Comparison of ENCODE assay signal across 17 cellular contexts in genomic region chr6:158737082-158737709, GRCh38.
DNase-seq lines count a peak whose midpoint lies in the region; ATAC-seq, FAIRE-seq and TF ChIP-seq lines count a peak whose summit lies in the region.
"Had no signal": no experiment of that assay in that cellular context is flagged by ENCODE, and none has a peak within 500 bp of the region (broad histone marks: within the 10 kb centered on the region; RNA-seq: fewer than 3 reads in every experiment).

No MANE protein-coding gene starts in this region.

- CTCF ChIA-PET in activated naive CD4-positive, alpha-beta T cell treated with anti-CD3 and anti-CD28 coated beads for 36 hours (lab: Charles Lee), result interaction anchor here (1.9 kb wide), 1 partner anchor 10 kb away, joined by 5 read pairs; no protein-coding TSS in a partner anchor

- H3K9ac ChIP-seq in keratinocyte (ENCODE audit: control insufficient read depth, extremely low read depth, insufficient read depth, low read length), result no peak overlapping the region

- no peak overlapping the region for H3K4me3 Mint-ChIP-seq in activated naive CD4-positive, alpha-beta T cell treated with anti-CD3 and anti-CD28 coated beads for 36 hours
- no peak overlapping the region for H3K4me3 Mint-ChIP-seq in GM23338
- H3K4me3 Mint-ChIP-seq: CD4-positive, CD25-positive, alpha-beta regulatory T cell; IgD-negative memory B cell had no signal

- H3K4me2 ChIP-seq in GM23338, result no peak overlapping the region
- peak overlapping the region; percentile 49 for H3K4me2 ChIP-seq in keratinocyte (ENCODE audit: control insufficient read depth, extremely low read depth, insufficient read depth, low read depth, low read length)

- TF ChIP-seq CTCF in GM23338 (conservative IDR thresholded peaks at IDR 0.05; ENCODE audit: low read depth in 2 of 2), result no peak
- no peak for TF ChIP-seq CTCF in adrenal gland (IDR thresholded peaks at IDR 0.05)
- no peak for TF ChIP-seq CTCF in keratinocyte (optimal IDR thresholded peaks at IDR 0.05 in 1 of 3, IDR thresholded peaks at IDR 0.05 in 1 of 3, conservative IDR thresholded peaks at IDR 0.05 in 1 of 3; ENCODE audit: extremely low read depth in 1 of 3, insufficient read depth in 2 of 3, low read length in 3 of 3)

- H2AFZ ChIP-seq in GM23338, result 0 out of 2 replicates have a peak overlapping the region, but pooled peaks have one; percentile 84
- peak overlapping the region; percentile 62 for H2AFZ ChIP-seq in keratinocyte (ENCODE audit: control insufficient read depth, low read length)

- no peaks in the 10 kb centered on the region for H3K9me2 ChIP-seq in GM23338 (ENCODE audit: insufficient read depth)

- WGBS in adrenal gland, 4 donors, result 33 to 50% (median 47%) methylated on average over 3 of the region's 3 CpGs

- no peak overlapping the region for H3K4me3 ChIP-seq in GM23338
- H3K4me3 ChIP-seq in adrenal gland, result no peak overlapping the region
- no peak overlapping the region for H3K4me3 ChIP-seq in keratinocyte (ENCODE audit: control insufficient read depth in 2 of 3, extremely low read depth in 1 of 3, insufficient read depth in 2 of 3, low read depth in 1 of 3, low read length in 3 of 3)
- H3K4me3 ChIP-seq: GM12878 had no signal

- peaks cover 12% of the 10 kb centered on the region for H3K4me1 Mint-ChIP-seq in activated naive CD4-positive, alpha-beta T cell treated with anti-CD3 and anti-CD28 coated beads for 36 hours (ENCODE audit: low read depth)
- H3K4me1 Mint-ChIP-seq in GM23338, result no peaks in the 10 kb centered on the region

- no peak for TF ChIP-seq POLR2A in adrenal gland (IDR thresholded peaks at IDR 0.05)

- no peak overlapping the region for H3K27ac ChIP-seq in GM23338 (ENCODE audit: low read depth)
- H3K27ac ChIP-seq in adrenal gland, result peak overlapping the region; percentile 37 to 93 (median 76)
- H3K27ac ChIP-seq in keratinocyte (ENCODE audit: control insufficient read depth, insufficient read depth, low read length), result peak overlapping the region; percentile 49

- intact Hi-C loops in activated naive CD4-positive, alpha-beta T cell treated with anti-CD3 and anti-CD28 coated beads for 36 hours (cut with micrococcal nuclease), result no loop called here
- intact Hi-C loops in adrenal gland (cut with DNase I), result no loop called here

- no peak for DNase-seq in activated naive CD4-positive, alpha-beta T cell treated with anti-CD3 and anti-CD28 coated beads for 36 hours
- no peak for DNase-seq in activated naive CD4-positive, alpha-beta T cell treated with anti-CD3 and anti-CD28 coated beads, Interleukin-2, amount 50 U/mL, for 72 hours (ENCODE audit: low spot score in 2 of 2)
- DNase-seq in GM23338 (ENCODE audit: low spot score) (no peak), adrenal gland (peak in 5 of 7 donors; percentile 44 to 59 (median 48)), keratinocyte (ENCODE audit: low read depth, low spot score) (no peak), NCI-H748 (lab: John Stamatoyannopoulos, UW; ENCODE audit: unreplicated experiment) (no peak), NCI-H146 (lab: John Stamatoyannopoulos, UW) (no peak), NCI-H1417 (lab: John Stamatoyannopoulos, UW) (no peak)
- DNase-seq: AML-193; CD4-positive, CD25-positive, alpha-beta regulatory T cell; DMS79; NCI-H1092 treated with DMSO at 0.1 percent for 48 hours; NCI-H187 treated with DMSO at 0.1 percent for 48 hours; NCI-H446; SHP77 treated with DMSO at 0.1 percent for 48 hours had no signal

- H3K79me2 ChIP-seq in GM23338 (replicated peaks; ENCODE audit: insufficient read depth), result no peaks in the 10 kb centered on the region
- no peaks in the 10 kb centered on the region for H3K79me2 ChIP-seq in keratinocyte (ENCODE audit: control insufficient read depth, insufficient read depth, low read length)

- H3K36me3 Mint-ChIP-seq in activated naive CD4-positive, alpha-beta T cell treated with anti-CD3 and anti-CD28 coated beads for 36 hours (ENCODE audit: low read depth), result peaks cover 72% of the 10 kb centered on the region
- peaks cover 46 to 68% of the 10 kb centered on the region in 2 donors for H3K36me3 Mint-ChIP-seq in activated naive CD4-positive, alpha-beta T cell treated with anti-CD3 and anti-CD28 coated beads, Interleukin-2, amount 50 U/mL, for 72 hours
- peaks cover 6% of the 10 kb centered on the region; the same call in 2 of the 3 replicates for H3K36me3 Mint-ChIP-seq in GM23338 (ENCODE audit: low read depth)

- H4K20me1 ChIP-seq in GM23338 (replicated peaks; ENCODE audit: insufficient read depth), result no peaks in the 10 kb centered on the region
- no peaks in the 10 kb centered on the region for H4K20me1 ChIP-seq in keratinocyte (ENCODE audit: control insufficient read depth, extremely low read depth, insufficient read depth, low read length)

- no peaks in the 10 kb centered on the region for H3K9me1 ChIP-seq in keratinocyte (ENCODE audit: control insufficient read depth, extremely low read depth, insufficient read depth, low read length)

- dilution Hi-C loops in keratinocyte (cut with MboI; ENCODE audit: extremely low pct_ligation_motif_present, low sequenced_read_pairs), result no loop called here

- H3K27me3 ChIP-seq in GM23338 (ENCODE audit: insufficient read depth) (no peaks in the 10 kb centered on the region), adrenal gland (no peaks in the 10 kb centered on the region), keratinocyte (ENCODE audit: control insufficient read depth, extremely low read depth, insufficient read depth, low read length) (no peaks in the 10 kb centered on the region)

- H3K9me3 ChIP-seq in adrenal gland (replicated peaks in 1 of 3) (no peaks in the 10 kb centered on the region), keratinocyte (ENCODE audit: control insufficient read depth, low read depth, low read length) (peaks cover 7% of the 10 kb centered on the region)

- no peaks in the 10 kb centered on the region for H3F3A ChIP-seq in GM23338 (replicated peaks; ENCODE audit: low read depth)

- peak overlapping the region; percentile 36 for H3K27ac Mint-ChIP-seq in activated naive CD4-positive, alpha-beta T cell treated with anti-CD3 and anti-CD28 coated beads for 36 hours
- H3K27ac Mint-ChIP-seq in activated naive CD4-positive, alpha-beta T cell treated with anti-CD3 and anti-CD28 coated beads, Interleukin-2, amount 50 U/mL, for 72 hours, result no peak overlapping the region
- no peak overlapping the region for H3K27ac Mint-ChIP-seq in GM23338
- H3K27ac Mint-ChIP-seq: IgD-negative memory B cell had no signal

- no peak for FAIRE-seq in keratinocyte (lab: Jason Lieb, UNC)
- FAIRE-seq: GM12878 had no signal

- H3K4me1 ChIP-seq in GM23338 (ENCODE audit: insufficient read depth) (no peaks in the 10 kb centered on the region), adrenal gland (replicated peaks in 1 of 2) (peaks cover 5 to 14% of the 10 kb centered on the region in 2 donors), keratinocyte (ENCODE audit: control insufficient read depth, extremely low read depth, insufficient read depth, low read length) (peaks cover 21% of the 10 kb centered on the region)

- H3K9me3 Mint-ChIP-seq in activated naive CD4-positive, alpha-beta T cell treated with anti-CD3 and anti-CD28 coated beads for 36 hours, result peaks cover 12% of the 10 kb centered on the region
- H3K9me3 Mint-ChIP-seq in activated naive CD4-positive, alpha-beta T cell treated with anti-CD3 and anti-CD28 coated beads, Interleukin-2, amount 50 U/mL, for 72 hours, result peaks cover 10 to 14% of the 10 kb centered on the region in 2 donors
- peaks cover 21% of the 10 kb centered on the region for H3K9me3 Mint-ChIP-seq in GM23338

- H3K36me3 ChIP-seq in GM23338 (ENCODE audit: insufficient read depth) (peaks cover 8% of the 10 kb centered on the region; the same call in 1 of the 2 replicates), adrenal gland (replicated peaks in 1 of 2) (no peaks in the 10 kb centered on the region), keratinocyte (ENCODE audit: control insufficient read depth in 2 of 2, extremely low read depth in 1 of 2, insufficient read depth in 2 of 2, low read length in 2 of 2) (no peaks in the 10 kb centered on the region)

- ATAC-seq in activated naive CD4-positive, alpha-beta T cell treated with anti-CD3 and anti-CD28 coated beads, Interleukin-2, amount 50 U/mL, for 72 hours, result no peak
- no peak for ATAC-seq in GM23338
- ATAC-seq: GM12878 had no signal

- no peaks in the 10 kb centered on the region for H3K27me3 Mint-ChIP-seq in activated naive CD4-positive, alpha-beta T cell treated with anti-CD3 and anti-CD28 coated beads for 36 hours (ENCODE audit: low read depth)
- H3K27me3 Mint-ChIP-seq in GM23338 (ENCODE audit: insufficient read depth, low read depth, poor library complexity), result peaks cover 4% of the 10 kb centered on the region
- H3K27me3 Mint-ChIP-seq: CD4-positive, CD25-positive, alpha-beta regulatory T cell; IgD-negative memory B cell had no signal

TF ChIP-seq in GM23338, 12 proteins besides CTCF, POLR2A, EP300 and RAD21:
- TF ChIP-seq EZH2 (IDR thresholded peaks at IDR 0.05; ENCODE audit: low read depth, unreplicated experiment) (no peak), EZH2phosphoT487 (IDR thresholded peaks at IDR 0.05; ENCODE audit: unreplicated experiment) (no peak), CREB1 (CRISPR knock-in tag; IDR thresholded peaks at IDR 0.05; ENCODE audit: low read depth) (no peak), REST (IDR thresholded peaks at IDR 0.05; ENCODE audit: unreplicated experiment) (no peak), ZNF331 (CRISPR knock-in tag; IDR thresholded peaks at IDR 0.05; ENCODE audit: low read depth) (no peak)
TF ChIP-seq in GM23338: peak in this region for 0.

Comparison
In these comparisons a context has a peak if more than half of its experiments do, and no peak if none do; other contexts are left out.
1. DNase-seq: peak in adrenal gland (5 of 7); none in activated naive CD4-positive, alpha-beta T cell treated with anti-CD3 and anti-CD28 coated beads for 36 hours (single experiment), activated naive CD4-positive, alpha-beta T cell treated with anti-CD3 and anti-CD28 coated beads, Interleukin-2, amount 50 U/mL, for 72 hours (0 of 2), GM23338 (single experiment), keratinocyte (single experiment), NCI-H748 (single experiment), NCI-H146 (single experiment) and NCI-H1417 (0 of 3).